ENCODE assay signal across 19 cellular contexts in genomic region chr4:70855464-70855863, GRCh38. TPM values are rescaled to one million over a fixed set of nuclear protein-coding genes. Genes with fewer than 3 reads are reported as not detected.
DNase-seq lines count a peak whose midpoint lies in the region; ATAC-seq, FAIRE-seq and TF ChIP-seq lines count a peak whose summit lies in the region.
"Had no signal": no experiment of that assay in that cellular context is flagged by ENCODE, and none has a peak within 500 bp of the region (broad histone marks: within the 10 kb centered on the region; RNA-seq: fewer than 3 reads in every experiment).

No MANE protein-coding gene starts in this region.

- in situ Hi-C loops in HepG2 (cut with HindIII; ENCODE audit: extremely low pct_ligation_motif_present, low pct_unique_long_range_greater_than_20kb) = no loop called here

- H3K4me3 ChIP-seq in HepG2 (replicated peaks in 1 of 3; ENCODE audit: insufficient read depth in 1 of 3, low read depth in 2 of 3, low read length in 3 of 3) = no peak overlapping the region
- no peak overlapping the region for H3K4me3 ChIP-seq in right lobe of liver
- no peak overlapping the region for H3K4me3 ChIP-seq in testis
- H3K4me3 ChIP-seq: BLaER1 treated with 17β-estradiol and CSF1 and Interleukin-3, amounts not matched to agents 10 nM and 100 nM; HAP-1 had no signal

- TF ChIP-seq RAD21 in HepG2 (CRISPR knock-in tag; IDR thresholded peaks at IDR 0.05) = no peak

- H3K27ac ChIP-seq in HepG2 (ENCODE audit: extremely low read length, insufficient read depth, low read length) (no peak overlapping the region), right lobe of liver (no peak overlapping the region), testis (no peak overlapping the region)
- H3K27ac ChIP-seq: BLaER1 treated with 17β-estradiol and CSF1 and Interleukin-3, amounts not matched to agents 10 nM and 100 nM had no signal

- TF ChIP-seq EP300 in HepG2 (IDR thresholded peaks at IDR 0.05; ENCODE audit: low read depth in 2 of 2, low read length in 2 of 2) (no peak), HepG2 (CRISPR knock-in tag; IDR thresholded peaks at IDR 0.05; ENCODE audit: borderline replicate concordance) (no peak)

- CTCF ChIA-PET in HepG2 (lab: Yijun Ruan, JAX; ENCODE audit: low intra/inter-chr PET ratio, low total read pairs) = no interaction called here

- H3K79me2 ChIP-seq in HepG2 (ENCODE audit: insufficient read depth, low read length) = no peaks in the 10 kb centered on the region

- H4K20me1 ChIP-seq in HepG2 (ENCODE audit: insufficient read depth, low read length) = no peaks in the 10 kb centered on the region
- H4K20me1 ChIP-seq: BLaER1 treated with 17β-estradiol and CSF1 and Interleukin-3, amounts not matched to agents 10 nM and 100 nM had no signal

- TF ChIP-seq CTCF in HepG2 (CRISPR knock-in tag; IDR thresholded peaks at IDR 0.05) (no peak), right lobe of liver (IDR thresholded peaks at IDR 0.05) (no peak), testis (IDR thresholded peaks at IDR 0.05) (no peak)

- ATAC-seq in HepG2 = no peak
- no peak for ATAC-seq in right lobe of liver

- TF ChIP-seq POLR2A in HepG2 (IDR thresholded peaks at IDR 0.05; ENCODE audit: insufficient read depth in 1 of 2, low read depth in 2 of 2, low read length in 2 of 2) (no peak), right lobe of liver (IDR thresholded peaks at IDR 0.05) (no peak), erythroblast (IDR thresholded peaks at IDR 0.05; ENCODE audit: low read length) (no peak), testis (IDR thresholded peaks at IDR 0.05) (no peak)

- H3K4me2 ChIP-seq in HepG2 (ENCODE audit: low read depth, low read length) = no peak overlapping the region
- H3K4me2 ChIP-seq: BLaER1 treated with 17β-estradiol and CSF1 and Interleukin-3, amounts not matched to agents 10 nM and 100 nM had no signal

- intact Hi-C loops in HepG2 (cut with micrococcal nuclease; ENCODE audit: unreplicated experiment) = no loop called here
- intact Hi-C loops in right lobe of liver (cut with DNase I) = no loop called here
- intact Hi-C loops in testis (cut with DNase I; ENCODE audit: low total_unique reads) = no loop called here

- 93% methylated on average over 2 of the region's 2 CpGs for WGBS in HepG2 (ENCODE audit: low lambda C conversion rate)
- 100% methylated on average over 2 of the region's 2 CpGs for WGBS in right lobe of liver (ENCODE audit: insufficient coverage, low coverage, low lambda C conversion rate, missing lambda C conversion rate)
- WGBS in testis, 2 donors = 77 to 78% methylated on average over 2 of the region's 2 CpGs

- no peak for FAIRE-seq in HepG2 (lab: Jason Lieb, UNC)
- FAIRE-seq: G401.6, GM12891, GM19239, H1 had no signal

- H2AFZ ChIP-seq in HepG2 (ENCODE audit: low read length) = no peak overlapping the region

- H3K36me3 ChIP-seq in HepG2 (replicated peaks in 1 of 2; ENCODE audit: control insufficient read depth in 1 of 2, insufficient read depth in 2 of 2, low read length in 2 of 2) (no peaks in the 10 kb centered on the region), right lobe of liver (no peaks in the 10 kb centered on the region), testis (ENCODE audit: low read depth, missing control alignments) (no peaks in the 10 kb centered on the region)
- H3K36me3 ChIP-seq: BLaER1 treated with 17β-estradiol and CSF1 and Interleukin-3, amounts not matched to agents 10 nM and 100 nM; HAP-1 had no signal

- POLR2A ChIA-PET in HepG2 (lab: Yijun Ruan, JAX) = no interaction called here

- no peaks in the 10 kb centered on the region; a peak in 2 of 5 replicates for H3K27me3 ChIP-seq in HepG2 (ENCODE audit: control insufficient read depth in 1 of 2, insufficient read depth in 2 of 2, low read length in 2 of 2)
- no peaks in the 10 kb centered on the region for H3K27me3 ChIP-seq in right lobe of liver
- H3K27me3 ChIP-seq in testis = no peaks in the 10 kb centered on the region
- H3K27me3 ChIP-seq: BLaER1 treated with 17β-estradiol and CSF1 and Interleukin-3, amounts not matched to agents 10 nM and 100 nM had no signal

- no peak overlapping the region for H3K9ac ChIP-seq in HepG2 (ENCODE audit: insufficient read depth, low read depth, low read length)
- H3K9ac ChIP-seq: BLaER1 treated with 17β-estradiol and CSF1 and Interleukin-3, amounts not matched to agents 10 nM and 100 nM had no signal

- no peaks in the 10 kb centered on the region for H3K9me3 ChIP-seq in HepG2 (ENCODE audit: low read length)
- H3K9me3 ChIP-seq in right lobe of liver = no peaks in the 10 kb centered on the region
- no peaks in the 10 kb centered on the region for H3K9me3 ChIP-seq in testis
- H3K9me3 ChIP-seq: HAP-1 had no signal

- DNase-seq in HepG2 (ENCODE audit: low spot score) = no peak
- DNase-seq in right lobe of liver = no peak
- DNase-seq in amniotic epithelial cell (ENCODE audit: low read depth) = peak; percentile 85
- peak; percentile 75 to 77 for DNase-seq in erythroblast (lab: John Stamatoyannopoulos, UW)
- no peak for DNase-seq in testis
- no peak for DNase-seq in stimulated activated CD4-positive, alpha-beta T cell treated with anti-CD3 and anti-CD28 coated beads, Interleukin-4, amount 100 ng/mL, for 24 hours
- no peak for DNase-seq in amygdala (lab: John Stamatoyannopoulos, UW)
- DNase-seq: 8988T; ACHN; Calu3; CD4-positive, CD25-positive, alpha-beta regulatory T cell; DMS 273 treated with DMSO at 0.1 percent for 48 hours; EL had no signal

- H3K4me1 ChIP-seq in HepG2 (ENCODE audit: insufficient read depth, low read length) = no peaks in the 10 kb centered on the region
- no peaks in the 10 kb centered on the region for H3K4me1 ChIP-seq in right lobe of liver
- no peaks in the 10 kb centered on the region for H3K4me1 ChIP-seq in testis
- H3K4me1 ChIP-seq: BLaER1 treated with 17β-estradiol and CSF1 and Interleukin-3, amounts not matched to agents 10 nM and 100 nM had no signal

- no TSS peak for BruUV-seq in HepG2 (replicated peaks; lab: Mats Ljungman, UMichigan)

TF ChIP-seq in HepG2, 621 proteins besides CTCF, POLR2A, EP300 and RAD21 (continues in another document):
- no peak for TF ChIP-seq NR1H2 (CRISPR knock-in tag; IDR thresholded peaks at IDR 0.05; ENCODE audit: borderline replicate concordance, low read depth)

RNA-seq across cellular contexts. Expression of gene GRSF1, which starts 15.8 kb away (rescaled TPM):
- total RNA-seq in HepG2 (2016; rRNA removed; fragmentation: Illumina TruSeq; extraction: Trizol) (103 and 129 TPM in 2 replicates), right lobe of liver (10 to 100 TPM; 26.8 to 42.2 (median 34.2) TPM), testis (10 to 100 TPM; 59.8 to 66.8 TPM)
- total RNA-seq in HepG2 (2016; cell fraction: cytosol; rRNA removed; fragmentation: Illumina TruSeq; extraction: Trizol; ENCODE audit: low read depth) = 14.7 and 16.8 TPM in 2 replicates
- 101 and 129 TPM in 2 replicates for total RNA-seq in HepG2 (2016; cell fraction: insoluble cytoplasmic fraction; rRNA removed; fragmentation: Illumina TruSeq; extraction: Trizol)
- total RNA-seq in HepG2 (2016; cell fraction: membrane; rRNA removed; fragmentation: Illumina TruSeq; extraction: Trizol) = 43.8 and 46.7 TPM in 2 replicates
- 46.5 and 52.3 TPM in 2 replicates for total RNA-seq in HepG2 (2016; cell fraction: nucleus; rRNA removed; fragmentation: Illumina TruSeq; extraction: Trizol)
- polyA plus RNA-seq in HepG2 (2011; rRNA removed) (48.3 and 66.5 TPM in 2 replicates), testis (ENCODE audit: insufficient read depth, low read depth, low replicate concordance) (70.2 TPM)
- 27.0 and 38.1 TPM in 2 replicates for polyA plus RNA-seq in HepG2 (2011; cell fraction: cytosol; rRNA removed)
- polyA plus RNA-seq in HepG2 (2011; cell fraction: nucleus; rRNA removed) = 17.7 and 23.5 TPM in 2 replicates
- polyA plus RNA-seq in HepG2 (2012) = 44.1 and 52.7 TPM in 2 replicates
- 10.1 and 11.7 TPM in 2 replicates for polyA plus RNA-seq in HepG2 (2016; cell fraction: cytosol; fragmentation: Illumina TruSeq; extraction: Trizol; ENCODE audit: low read depth)
- polyA plus RNA-seq in HepG2 (2016; cell fraction: insoluble cytoplasmic fraction; fragmentation: Illumina TruSeq; extraction: Trizol; ENCODE audit: low read depth) = 120 and 122 TPM in 2 replicates
- 23.5 and 26.4 TPM in 2 replicates for polyA plus RNA-seq in HepG2 (2016; cell fraction: membrane; fragmentation: Illumina TruSeq; extraction: Trizol; ENCODE audit: low read depth)
- polyA plus RNA-seq in HepG2 (2016; cell fraction: nucleus; fragmentation: Illumina TruSeq; extraction: Trizol; ENCODE audit: insufficient read depth, low read depth) = 77.4 and 82.2 TPM in 2 replicates
- 15.2 and 22.8 TPM in 2 replicates for polyA minus RNA-seq in HepG2 (2011; rRNA and poly(A)+ RNA removed; ENCODE audit: low replicate concordance)
- 37.9 and 38.2 TPM in 2 replicates for polyA minus RNA-seq in HepG2 (2011; cell fraction: cytosol; rRNA and poly(A)+ RNA removed)
- 28.3 and 37.0 TPM in 2 replicates for polyA minus RNA-seq in HepG2 (2011; cell fraction: nucleus; rRNA and poly(A)+ RNA removed)

RNA-seq across cellular contexts. Expression of gene MOB1B, which starts 46.7 kb away (rescaled TPM):
- total RNA-seq in HepG2 (2016; rRNA removed; fragmentation: Illumina TruSeq; extraction: Trizol) (4.0 and 6.8 TPM in 2 replicates), right lobe of liver (10 to 100 TPM in 1 of 6 experiments, 1 to 10 TPM in 5; 4.4 to 13.0 (median 6.5) TPM), testis (10 to 100 TPM; 15.0 to 16.4 TPM)
- 5.0 and 5.6 TPM in 2 replicates for total RNA-seq in HepG2 (2016; cell fraction: cytosol; rRNA removed; fragmentation: Illumina TruSeq; extraction: Trizol; ENCODE audit: low read depth)
- total RNA-seq in HepG2 (2016; cell fraction: insoluble cytoplasmic fraction; rRNA removed; fragmentation: Illumina TruSeq; extraction: Trizol) = 3.6 and 6.8 TPM in 2 replicates
- total RNA-seq in HepG2 (2016; cell fraction: membrane; rRNA removed; fragmentation: Illumina TruSeq; extraction: Trizol) = 2.5 TPM in 2 replicates
- 8.2 and 8.3 TPM in 2 replicates for total RNA-seq in HepG2 (2016; cell fraction: nucleus; rRNA removed; fragmentation: Illumina TruSeq; extraction: Trizol)
- polyA plus RNA-seq in HepG2 (2011; rRNA removed) (3.9 and 4.1 TPM in 2 replicates), testis (ENCODE audit: insufficient read depth, low read depth, low replicate concordance) (8.9 TPM)
- 1.1 and 1.8 TPM in 2 replicates for polyA plus RNA-seq in HepG2 (2011; cell fraction: cytosol; rRNA removed)
- polyA plus RNA-seq in HepG2 (2011; cell fraction: nucleus; rRNA removed) = 2.5 and 4.6 TPM in 2 replicates
- 4.6 TPM in 2 replicates for polyA plus RNA-seq in HepG2 (2012)
- 0.23 and 0.25 TPM in 2 replicates for polyA plus RNA-seq in HepG2 (2016; cell fraction: cytosol; fragmentation: Illumina TruSeq; extraction: Trizol; ENCODE audit: low read depth)
- 8.2 and 8.5 TPM in 2 replicates for polyA plus RNA-seq in HepG2 (2016; cell fraction: insoluble cytoplasmic fraction; fragmentation: Illumina TruSeq; extraction: Trizol; ENCODE audit: low read depth)
- 0.68 and 0.73 TPM in 2 replicates for polyA plus RNA-seq in HepG2 (2016; cell fraction: membrane; fragmentation: Illumina TruSeq; extraction: Trizol; ENCODE audit: low read depth)
- 11.2 and 12.5 TPM in 2 replicates for polyA plus RNA-seq in HepG2 (2016; cell fraction: nucleus; fragmentation: Illumina TruSeq; extraction: Trizol; ENCODE audit: insufficient read depth, low read depth)
- 8.6 and 10.3 TPM in 2 replicates for polyA minus RNA-seq in HepG2 (2011; rRNA and poly(A)+ RNA removed; ENCODE audit: low replicate concordance)
- polyA minus RNA-seq in HepG2 (2011; cell fraction: cytosol; rRNA and poly(A)+ RNA removed) = 12.0 and 13.8 TPM in 2 replicates
- polyA minus RNA-seq in HepG2 (2011; cell fraction: nucleus; rRNA and poly(A)+ RNA removed) = 14.9 and 18.5 TPM in 2 replicates

Comparison
In these comparisons a context has a peak if more than half of its experiments do, and no peak if none do; other contexts are left out.
1. DNase-seq: peak in amniotic epithelial cell (single experiment) and erythroblast (2 of 2); none in HepG2 (single experiment), right lobe of liver (0 of 3), testis (single experiment), stimulated activated CD4-positive, alpha-beta T cell treated with anti-CD3 and anti-CD28 coated beads, Interleukin-4, amount 100 ng/mL, for 24 hours (single experiment) and amygdala (0 of 56).